ENCODE assay signal across 13 cellular contexts in the genomic region with DNA sequence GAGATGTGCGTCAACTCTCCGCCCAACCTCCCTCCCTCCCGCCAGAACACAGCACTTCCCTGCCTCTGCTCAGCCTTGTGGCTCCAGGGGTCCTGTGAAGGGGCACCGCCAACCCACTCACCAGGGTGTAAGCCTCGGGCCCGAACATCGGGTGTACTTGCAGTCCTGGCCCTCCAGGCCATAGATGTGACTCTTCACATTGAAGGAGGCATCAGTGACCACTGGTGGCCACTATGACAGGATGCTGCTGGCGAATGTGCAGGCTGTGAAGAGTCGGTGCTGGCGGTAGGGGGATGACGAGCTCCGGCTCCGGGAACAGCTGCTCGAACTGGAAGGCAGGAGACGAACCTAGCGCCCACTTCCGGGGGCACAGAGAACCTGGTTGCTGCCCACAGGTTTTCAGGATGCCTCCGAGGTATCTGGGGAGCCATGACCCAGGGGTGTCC.
"Had no signal": no experiment of that assay in that cellular context is flagged by ENCODE, and none has a peak within 500 bp of the region (broad histone marks: within the 10 kb centered on the region; RNA-seq: fewer than 3 reads in every experiment).

No MANE protein-coding gene starts in this region.

- H3K36me3 Mint-ChIP-seq: naive thymus-derived CD4-positive, alpha-beta T cell; stimulated activated memory B cell treated with anti-CD40 and anti-IgM and Interleukin-4, amounts not matched to agents 10 μg/mL and 1 μg/mL and 100 μg/mL, for 72 hours had no signal

- H3K36me3 ChIP-seq: gastroesophageal sphincter, neutrophil, thyroid gland had no signal

- H3K27me3 Mint-ChIP-seq: activated T-cell treated with anti-CD3 and anti-CD28 coated beads, Interleukin-2, amount 50 U/mL, for 24 hours; naive thymus-derived CD4-positive, alpha-beta T cell had no signal

- H3K27me3 ChIP-seq: neutrophil, thyroid gland had no signal

- H3K9me3 ChIP-seq: gastroesophageal sphincter, neutrophil, thyroid gland had no signal

- H3K4me3 ChIP-seq: gastroesophageal sphincter, thyroid gland had no signal

- ATAC-seq: gastroesophageal sphincter; left lobe of liver; naive thymus-derived CD4-positive, alpha-beta T cell; stimulated activated memory B cell treated with anti-CD40 and anti-IgM and Interleukin-4, amounts not matched to agents 10 μg/mL and 1 μg/mL and 100 μg/mL, for 72 hours had no signal

- H3K27ac Mint-ChIP-seq: activated T-cell treated with anti-CD3 and anti-CD28 coated beads, Interleukin-2, amount 50 U/mL, for 24 hours; stimulated activated memory B cell treated with anti-CD40 and anti-IgM and Interleukin-4, amounts not matched to agents 10 μg/mL and 1 μg/mL and 100 μg/mL, for 72 hours had no signal

- H3K4me3 Mint-ChIP-seq: activated T-cell treated with anti-CD3 and anti-CD28 coated beads, Interleukin-2, amount 50 U/mL, for 24 hours; stimulated activated memory B cell treated with anti-CD40 and anti-IgM and Interleukin-4, amounts not matched to agents 10 μg/mL and 1 μg/mL and 100 μg/mL, for 72 hours had no signal

- H3K27ac ChIP-seq: gastroesophageal sphincter, neutrophil had no signal

- DNase-seq: activated CD4-positive, alpha-beta T cell treated with anti-CD3 and anti-CD28 coated beads for 1 hour; activated CD4-positive, alpha-beta T cell treated with anti-CD3 and anti-CD28 coated beads, Interleukin-2, amount 50 U/mL, for 4 hours; activated naive CD4-positive, alpha-beta T cell treated with anti-CD3 and anti-CD28 coated beads, Interleukin-2, amount 50 U/mL, for 16 hours; activated T-cell treated with anti-CD3 and anti-CD28 coated beads, Interleukin-2, amount 50 U/mL, for 24 hours; erythroblast; mammary epithelial cell; naive thymus-derived CD4-positive, alpha-beta T cell; T-helper 9 cell; thyroid gland had no signal

- H3K4me1 ChIP-seq: gastroesophageal sphincter had no signal

- H3K9me3 Mint-ChIP-seq: activated T-cell treated with anti-CD3 and anti-CD28 coated beads, Interleukin-2, amount 50 U/mL, for 24 hours; naive thymus-derived CD4-positive, alpha-beta T cell; stimulated activated memory B cell treated with anti-CD40 and anti-IgM and Interleukin-4, amounts not matched to agents 10 μg/mL and 1 μg/mL and 100 μg/mL, for 72 hours had no signal
